ENCODE assay signal across 12 cellular contexts in genomic region chr3:188975612-188976314, GRCh38.
DNase-seq lines count a peak whose midpoint lies in the region; ATAC-seq and TF ChIP-seq lines count a peak whose summit lies in the region.
"Had no signal": no experiment of that assay in that cellular context is flagged by ENCODE, and none has a peak within 500 bp of the region (broad histone marks: within the 10 kb centered on the region; RNA-seq: fewer than 3 reads in every experiment).

No MANE protein-coding gene starts in this region.

- H3K27ac ChIP-seq in PC-3 (ENCODE audit: low read length): peak overlapping the region; percentile 8
- H3K27ac ChIP-seq in fibroblast of lung (ENCODE audit: insufficient read depth, low read length): no peak overlapping the region
- H3K27ac ChIP-seq in urinary bladder (ENCODE audit: low read depth): peak overlapping the region; percentile 27
- no peak overlapping the region for H3K27ac ChIP-seq in esophagus muscularis mucosa (replicated peaks in 1 of 4)
- H3K27ac ChIP-seq: A549 had no signal

- no peak for TF ChIP-seq EP300 in esophagus muscularis mucosa (IDR thresholded peaks at IDR 0.05)

- H3K27me3 ChIP-seq in PC-3 (ENCODE audit: low read length): no peaks in the 10 kb centered on the region
- no peaks in the 10 kb centered on the region for H3K27me3 ChIP-seq in fibroblast of lung (ENCODE audit: control insufficient read depth, insufficient read depth, low read length)
- no peaks in the 10 kb centered on the region for H3K27me3 ChIP-seq in esophagus muscularis mucosa

- H3K36me3 ChIP-seq in PC-3 (ENCODE audit: low read depth, low read length): no peaks in the 10 kb centered on the region
- H3K36me3 ChIP-seq in fibroblast of lung (ENCODE audit: control insufficient read depth, insufficient read depth, low read length): no peaks in the 10 kb centered on the region
- H3K36me3 ChIP-seq in urinary bladder (ENCODE audit: insufficient read depth): no peaks in the 10 kb centered on the region
- H3K36me3 ChIP-seq in esophagus muscularis mucosa: no peaks in the 10 kb centered on the region

- 51% methylated on average over 12 of the region's 12 CpGs for WGBS in urinary bladder
- 83% methylated on average over 12 of the region's 12 CpGs for WGBS in esophagus muscularis mucosa

- no peak for TF ChIP-seq POLR2A in esophagus muscularis mucosa (IDR thresholded peaks at IDR 0.05; ENCODE audit: low read depth)

- CTCF ChIA-PET in PC-3 (lab: Charles Lee): interaction anchor here (0.5 to 1.0 kb wide), 3 partner anchors 21 to 258 kb away, joined by 3 to 4 read pairs (median 3); no protein-coding TSS in a partner anchor

- ATAC-seq in PC-3 (peak; percentile 49), GM18520 (IDR thresholded peaks at IDR 0.05; ENCODE audit: unreplicated experiment) (no peak), HG02840 (IDR thresholded peaks at IDR 0.05; ENCODE audit: low FRiP score, unreplicated experiment) (no peak)
- ATAC-seq: A549, psoas muscle had no signal

- DNase-seq in NK-92 treated with Interleukin-12 subunit alpha and Interleukin-12 subunit beta, amount 100 ng/mL, for 24 hours (lab: John Stamatoyannopoulos, UW): peak; percentile 17
- DNase-seq in NK-92 (lab: John Stamatoyannopoulos, UW; ENCODE audit: unreplicated experiment) (no peak), PC-3 (peak; percentile 72), fibroblast of lung (ENCODE audit: low read depth in 2 of 2) (peak in 1 of 2 donors; percentile 88), esophagus muscularis mucosa (ENCODE audit: extremely low spot score) (no peak)
- DNase-seq: endodermal cell, psoas muscle, RPMI8226 had no signal

- H3K9ac ChIP-seq in PC-3 (ENCODE audit: low read length): no peak overlapping the region
- no peak overlapping the region for H3K9ac ChIP-seq in fibroblast of lung (ENCODE audit: insufficient read depth, low read length)

- no peaks in the 10 kb centered on the region for H3K9me2 ChIP-seq in PC-3 (replicated peaks; ENCODE audit: low read length)

- H3K4me1 ChIP-seq in PC-3 (ENCODE audit: insufficient read depth, low read length): peaks cover 42% of the 10 kb centered on the region
- peaks cover 14% of the 10 kb centered on the region for H3K4me1 ChIP-seq in fibroblast of lung (ENCODE audit: control insufficient read depth, extremely low read depth, insufficient read depth, low read length)
- peaks cover 2% of the 10 kb centered on the region for H3K4me1 ChIP-seq in urinary bladder (ENCODE audit: insufficient read depth)
- H3K4me1 ChIP-seq in esophagus muscularis mucosa: peaks cover 0 to 22% (median 20%) of the 10 kb centered on the region in 4 donors

- peaks cover 4% of the 10 kb centered on the region for H3F3A ChIP-seq in PC-3 (ENCODE audit: low read length, unreplicated experiment)

- H4K20me1 ChIP-seq in PC-3 (ENCODE audit: low read length): no peaks in the 10 kb centered on the region
- H4K20me1 ChIP-seq in fibroblast of lung (ENCODE audit: control insufficient read depth, extremely low read depth, insufficient read depth, low read length): no peaks in the 10 kb centered on the region

- H3K79me2 ChIP-seq in PC-3 (ENCODE audit: low read length) (no peaks in the 10 kb centered on the region), fibroblast of lung (ENCODE audit: control insufficient read depth, insufficient read depth, low read length) (no peaks in the 10 kb centered on the region)

- no TSS peak for BruUV-seq in PC-3 (replicated peaks; lab: Mats Ljungman, UMichigan)

- POLR2A ChIA-PET in PC-3 (lab: Charles Lee; ENCODE audit: unreplicated experiment): interaction anchor here (0.6 kb wide), 1 partner anchor 823 kb away, joined by 3 read pairs; no protein-coding TSS in a partner anchor

- TF ChIP-seq CTCF in PC-3 (conservative IDR thresholded peaks at IDR 0.05; ENCODE audit: low read depth, low read length) (0 out of 2 replicates have a peak, but pooled peaks have one; percentile 8), fibroblast of lung (conservative IDR thresholded peaks at IDR 0.05 in 1 of 2, IDR thresholded peaks at IDR 0.05 in 1 of 2; ENCODE audit: low read depth in 1 of 2, low read length in 2 of 2) (no peak), esophagus muscularis mucosa (IDR thresholded peaks at IDR 0.05) (no peak)

- H3K9me3 ChIP-seq in PC-3 (ENCODE audit: low read length): no peaks in the 10 kb centered on the region
- H3K9me3 ChIP-seq in fibroblast of lung (ENCODE audit: control insufficient read depth, insufficient read depth, low read depth, low read length): no peaks in the 10 kb centered on the region
- H3K9me3 ChIP-seq in esophagus muscularis mucosa: no peaks in the 10 kb centered on the region
- H3K9me3 ChIP-seq: psoas muscle had no signal

- peak overlapping the region; percentile 73 for H3K4me2 ChIP-seq in PC-3 (ENCODE audit: low read length)
- peak overlapping the region; percentile 87 for H3K4me2 ChIP-seq in fibroblast of lung (ENCODE audit: extremely low read depth, insufficient read depth, low read length)
- H3K4me2 ChIP-seq: A549 had no signal

- intact Hi-C loops in PC-3 (cut with micrococcal nuclease): loop anchor here (1.0 to 10.0 kb wide), 6 partner anchors 67 to 969 kb away; no protein-coding TSS in a partner anchor
- intact Hi-C loops in esophagus muscularis mucosa (cut with DNase I): loop anchor here (5.0 kb wide), 1 partner anchor 172 kb away; no protein-coding TSS in a partner anchor

- H2AFZ ChIP-seq in PC-3 (ENCODE audit: low read length) (peak overlapping the region; percentile 61), fibroblast of lung (ENCODE audit: low read length) (no peak overlapping the region)

- H3K4me3 ChIP-seq in PC-3 (ENCODE audit: low read length): peak overlapping the region; percentile 59
- peak overlapping the region; percentile 22 to 51 (median 34) for H3K4me3 ChIP-seq in fibroblast of lung (replicated peaks in 1 of 4; ENCODE audit: control extremely low read depth in 1 of 4, insufficient read depth in 1 of 4, low read depth in 3 of 4, low read length in 4 of 4)
- no peak overlapping the region for H3K4me3 ChIP-seq in urinary bladder (ENCODE audit: low read depth, low read length)
- H3K4me3 ChIP-seq in esophagus muscularis mucosa: no peak overlapping the region
- H3K4me3 ChIP-seq: A549, psoas muscle had no signal

Comparison
In these comparisons a context has a peak if more than half of its experiments do, and no peak if none do; other contexts are left out.
1. DNase-seq: peak in NK-92 treated with Interleukin-12 subunit alpha and Interleukin-12 subunit beta, amount 100 ng/mL, for 24 hours (single experiment) and PC-3 (single experiment); none in NK-92 (single experiment) and esophagus muscularis mucosa (single experiment).
2. H3K27ac ChIP-seq: peak in PC-3 (single experiment) and urinary bladder (single experiment); none in fibroblast of lung (single experiment) and esophagus muscularis mucosa (0 of 4).
3. H3K4me3 ChIP-seq: peak in PC-3 (single experiment) and fibroblast of lung (4 of 4); none in urinary bladder (single experiment) and esophagus muscularis mucosa (0 of 4).